In the genomic region with DNA sequence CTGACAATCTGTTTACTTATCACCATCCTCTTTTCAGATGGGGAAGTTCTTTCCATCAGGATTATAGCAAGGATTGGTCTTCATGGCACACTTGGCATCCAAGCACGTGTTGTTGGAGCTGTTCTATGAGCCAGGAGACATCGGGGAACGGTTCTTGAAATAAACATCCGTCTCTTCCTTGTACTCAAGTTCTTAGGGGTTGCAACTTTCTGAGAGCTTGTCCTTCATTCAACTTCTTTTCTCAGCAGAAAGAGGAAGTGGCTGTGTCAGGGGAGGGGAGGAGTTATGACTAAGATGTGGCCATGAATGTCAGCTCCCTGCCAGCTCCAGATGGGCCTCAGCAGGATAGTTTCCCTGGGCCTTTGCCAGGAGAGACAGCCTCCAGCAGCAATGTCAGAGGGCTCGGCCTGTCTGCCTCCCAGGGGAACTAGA, we compare ENCODE assay signal across 9 cellular contexts. TPM values are rescaled to one million over a fixed set of nuclear protein-coding genes. Genes with fewer than 3 reads are reported as not detected.
A peak's percentile ranks its signal among the peaks of the same experiment; 100 is the strongest.
DNase-seq lines count a peak whose midpoint lies in the region; ATAC-seq and TF ChIP-seq lines count a peak whose summit lies in the region.
"Not testable (repeated sequence)": the region's sequence is repeated elsewhere in the genome, so short reads cannot be mapped to it uniquely, and the experiment has no call there.
"Had no signal": no experiment of that assay in that cellular context is flagged by ENCODE, and none has a peak within 500 bp of the region (broad histone marks: within the 10 kb centered on the region; RNA-seq: fewer than 3 reads in every experiment).

No MANE protein-coding gene starts in this region.

- peak overlapping the region; percentile 91 for H3K27ac Mint-ChIP-seq in activated naive CD8-positive, alpha-beta T cell treated with anti-CD3 and anti-CD28 coated beads, Interleukin-2, amount 10 ng/mL, durations not matched to agents 7 days and 5 days

- CTCF ChIA-PET in AG04449 (lab: Yijun Ruan, JAX), result not testable (repeated sequence)

- not testable (repeated sequence) for DNase-seq in AG04449 (ENCODE audit: low read depth, low spot score); activated naive CD8-positive, alpha-beta T cell treated with anti-CD3 and anti-CD28 coated beads, Interleukin-2, amount 10 ng/mL, durations not matched to agents 7 days and 5 days
- peak in 63 of 76 experiments; percentile 6 to 73 (median 41) for DNase-seq in HUDEP-2 (lab: John Stamatoyannopoulos, UW; ENCODE audit: unreplicated experiment in 76 of 76)
- DNase-seq in RPMI7951 (ENCODE audit: low read depth), result peak; percentile 73
- DNase-seq in glomerular visceral epithelial cell (ENCODE audit: extremely low spot score), result peak; percentile 65

- H3K27me3 Mint-ChIP-seq in activated naive CD8-positive, alpha-beta T cell treated with anti-CD3 and anti-CD28 coated beads, Interleukin-2, amount 10 ng/mL, durations not matched to agents 7 days and 5 days, result not testable (repeated sequence)

- H3K4me2 ChIP-seq in parathyroid adenoma (ENCODE audit: low read length), result not testable (repeated sequence)

- H3K36me3 Mint-ChIP-seq in activated naive CD8-positive, alpha-beta T cell treated with anti-CD3 and anti-CD28 coated beads, Interleukin-2, amount 10 ng/mL, durations not matched to agents 7 days and 5 days, result not testable (repeated sequence)

- peak overlapping the region; percentile 9; the same call in 1 of the 2 replicates for H3K4me3 ChIP-seq in AG04449 (ENCODE audit: low read depth, low read length)
- not testable (repeated sequence) for H3K4me3 ChIP-seq in parathyroid adenoma (ENCODE audit: low read depth, low read length)

- peak overlapping the region; percentile 34 for H2AFZ ChIP-seq in parathyroid adenoma

- H3K36me3 ChIP-seq in parathyroid adenoma (ENCODE audit: control insufficient read depth, insufficient read depth, low read length), result not testable (repeated sequence)

- not testable (repeated sequence) for H3K9ac ChIP-seq in parathyroid adenoma

- POLR2A ChIA-PET in AG04449 (lab: Yijun Ruan, JAX); activated naive CD8-positive, alpha-beta T cell treated with anti-CD3 and anti-CD28 coated beads, Interleukin-2, amount 10 ng/mL, durations not matched to agents 7 days and 5 days (lab: Charles Lee): not testable (repeated sequence)

- ATAC-seq in GM18858 (IDR thresholded peaks at IDR 0.05; ENCODE audit: unreplicated experiment) (peak; percentile 87), HG02623 (IDR thresholded peaks at IDR 0.05; ENCODE audit: unreplicated experiment) (peak; percentile 76)
- ATAC-seq in activated naive CD8-positive, alpha-beta T cell treated with anti-CD3 and anti-CD28 coated beads, Interleukin-2, amount 10 ng/mL, durations not matched to agents 7 days and 5 days (ENCODE audit: low read depth), result peak; percentile 88

- H3K79me2 ChIP-seq in parathyroid adenoma, result not testable (repeated sequence)

- not testable (repeated sequence) for H3K9me3 ChIP-seq in parathyroid adenoma (ENCODE audit: control insufficient read depth, low read length)

- H3K4me3 Mint-ChIP-seq in activated naive CD8-positive, alpha-beta T cell treated with anti-CD3 and anti-CD28 coated beads, Interleukin-2, amount 10 ng/mL, durations not matched to agents 7 days and 5 days, result peak overlapping the region; percentile 48

- peak overlapping the region; percentile 6 for H3K27ac ChIP-seq in parathyroid adenoma

- H3K4me1 Mint-ChIP-seq in activated naive CD8-positive, alpha-beta T cell treated with anti-CD3 and anti-CD28 coated beads, Interleukin-2, amount 10 ng/mL, durations not matched to agents 7 days and 5 days, result not testable (repeated sequence)

- not testable (repeated sequence) for H3K27me3 ChIP-seq in parathyroid adenoma (ENCODE audit: control insufficient read depth, insufficient read depth, low read length)

- not testable (repeated sequence) for H3K4me1 ChIP-seq in parathyroid adenoma

- not testable (repeated sequence) for H3K9me3 Mint-ChIP-seq in activated naive CD8-positive, alpha-beta T cell treated with anti-CD3 and anti-CD28 coated beads, Interleukin-2, amount 10 ng/mL, durations not matched to agents 7 days and 5 days

- not testable (repeated sequence) for TF ChIP-seq CTCF in AG04449 (IDR thresholded peaks at IDR 0.05; ENCODE audit: insufficient read depth, low read length, missing control alignments); parathyroid adenoma (IDR thresholded peaks at IDR 0.05)

RNA-seq across cellular contexts. Expression of gene DTX2, which starts 15.9 kb away (rescaled TPM):
- 10.9 and 11.6 TPM in 2 replicates for total RNA-seq in RPMI7951 (2014; rRNA removed; shearing (Covaris generic))
- total RNA-seq in activated naive CD8-positive, alpha-beta T cell treated with anti-CD3 and anti-CD28 coated beads, Interleukin-2, amount 10 ng/mL, durations not matched to agents 7 days and 5 days, result 10 to 100 TPM; 34.3 to 38.6 TPM

RNA-seq across cellular contexts. Expression of gene ZP3, which starts 20.8 kb away (rescaled TPM):
- 5.5 and 6.1 TPM in 2 replicates for total RNA-seq in RPMI7951 (2014; rRNA removed; shearing (Covaris generic))
- 1 to 10 TPM in 1 of 2 experiments, under 1 TPM in 1; 0.80 to 1.3 TPM for total RNA-seq in activated naive CD8-positive, alpha-beta T cell treated with anti-CD3 and anti-CD28 coated beads, Interleukin-2, amount 10 ng/mL, durations not matched to agents 7 days and 5 days
- total RNA-seq: progenitor cell of endocrine pancreas had no signal

RNA-seq across cellular contexts. Expression of gene SSC4D, which starts 36.1 kb away (rescaled TPM):
- 0.10 and 0.60 TPM in 2 replicates for total RNA-seq in RPMI7951 (2014; rRNA removed; shearing (Covaris generic))
- total RNA-seq in activated naive CD8-positive, alpha-beta T cell treated with anti-CD3 and anti-CD28 coated beads, Interleukin-2, amount 10 ng/mL, durations not matched to agents 7 days and 5 days, result under 1 TPM; 0.34 to 0.42 TPM
